1 cellular context compared by ENCODE assay signal in genomic region chr11:72762641-72763304, GRCh38.
TF ChIP-seq lines count a peak whose summit lies in the region.

No MANE protein-coding gene starts in this region.

TF ChIP-seq in H1, 55 proteins besides CTCF, POLR2A, EP300 and RAD21:
- TF ChIP-seq YY1 (IDR thresholded peaks at IDR 0.05; ENCODE audit: low read depth, low read length) (no peak), KDM5A (IDR thresholded peaks at IDR 0.05; ENCODE audit: low read length) (no peak), CHD7 (IDR thresholded peaks at IDR 0.05; ENCODE audit: insufficient replicate concordance, low read length) (no peak), POU5F1 (IDR thresholded peaks at IDR 0.05; ENCODE audit: low read depth, low read length) (no peak), MAFK (IDR thresholded peaks at IDR 0.05; ENCODE audit: low read depth, low read length) (no peak), SP1 (IDR thresholded peaks at IDR 0.05; ENCODE audit: low read depth, low read length) (no peak), ATF3 (IDR thresholded peaks at IDR 0.05; ENCODE audit: insufficient read depth, low read depth, low read length) (no peak), TAF1 (IDR thresholded peaks at IDR 0.05; ENCODE audit: low read depth, low read length) (no peak), TBP (IDR thresholded peaks at IDR 0.05; ENCODE audit: low read depth, low read length) (no peak), CHD2 (IDR thresholded peaks at IDR 0.05; ENCODE audit: low read length) (no peak), SRF (IDR thresholded peaks at IDR 0.05; ENCODE audit: low read depth, low read length) (no peak), TCF12 (IDR thresholded peaks at IDR 0.05; ENCODE audit: low read depth, low read length) (no peak), RNF2 (IDR thresholded peaks at IDR 0.05; ENCODE audit: borderline replicate concordance, low read depth, low read length, missing control alignments, poor library complexity, severe bottlenecking) (no peak)
